In the genomic region with DNA sequence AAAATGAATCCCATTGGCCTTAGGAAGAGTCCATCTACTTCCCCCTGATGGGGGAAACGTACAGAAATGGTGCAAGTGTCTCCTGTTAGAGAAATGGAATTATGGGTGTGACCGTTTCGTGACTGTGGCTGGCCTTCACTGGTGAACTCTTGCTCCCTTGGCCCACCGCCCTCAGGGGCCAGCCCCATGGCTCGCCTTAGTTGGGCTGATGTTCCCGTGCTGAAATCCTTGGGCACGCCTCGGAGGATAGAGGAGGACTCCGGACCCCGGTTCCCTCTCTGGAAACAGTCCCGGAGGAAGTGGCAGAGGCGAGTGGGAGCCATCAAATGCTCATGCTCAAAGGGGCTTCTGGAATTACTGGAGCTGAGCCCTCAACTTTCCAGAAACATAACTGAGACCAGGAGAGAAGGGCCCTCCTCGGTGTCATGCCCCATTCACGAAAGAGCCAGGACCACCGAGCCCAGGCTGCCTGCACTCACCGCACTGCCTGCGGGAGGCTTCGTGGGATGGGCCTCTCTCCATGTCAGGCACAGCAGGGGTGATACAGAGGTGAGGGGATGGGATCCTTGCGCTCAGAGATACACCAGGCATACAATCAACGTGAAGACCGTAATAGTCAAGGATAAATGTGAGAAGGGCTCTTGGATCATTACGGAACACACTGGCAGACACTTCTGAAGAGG, we compare ENCODE assay signal across 21 cellular contexts. TPM values are rescaled to one million over a fixed set of nuclear protein-coding genes. Genes with fewer than 3 reads are reported as not detected.
A peak's percentile ranks its signal among the peaks of the same experiment; 100 is the strongest.
DNase-seq lines count a peak whose midpoint lies in the region; ATAC-seq and TF ChIP-seq lines count a peak whose summit lies in the region.
"Had no signal": no experiment of that assay in that cellular context is flagged by ENCODE, and none has a peak within 500 bp of the region (broad histone marks: within the 10 kb centered on the region; RNA-seq: fewer than 3 reads in every experiment).

No MANE protein-coding gene starts in this region.

- no peaks in the 10 kb centered on the region for H3K9me2 ChIP-seq in GM23338 (ENCODE audit: insufficient read depth)

- CTCF ChIA-PET in activated naive CD4-positive, alpha-beta T cell treated with anti-CD3 and anti-CD28 coated beads, Interleukin-2, amount 10 ng/mL, durations not matched to agents 7 days and 5 days (lab: Charles Lee) = no interaction called here

- no peaks in the 10 kb centered on the region for H3K36me3 Mint-ChIP-seq in activated naive CD4-positive, alpha-beta T cell treated with anti-CD3 and anti-CD28 coated beads, Interleukin-2, amount 10 ng/mL, durations not matched to agents 7 days and 5 days
- H3K36me3 Mint-ChIP-seq in neural progenitor cell = no peaks in the 10 kb centered on the region
- no peaks in the 10 kb centered on the region for H3K36me3 Mint-ChIP-seq in GM23338 (ENCODE audit: low read depth)
- H3K36me3 Mint-ChIP-seq: immature natural killer cell; naive thymus-derived CD4-positive, alpha-beta T cell had no signal

- H3K79me2 ChIP-seq in neural progenitor cell (ENCODE audit: low read depth) = no peaks in the 10 kb centered on the region
- no peaks in the 10 kb centered on the region for H3K79me2 ChIP-seq in GM23338 (replicated peaks; ENCODE audit: insufficient read depth)

- peak overlapping the region; percentile 7 to 13 for H3K27ac ChIP-seq in ascending aorta
- no peak overlapping the region for H3K27ac ChIP-seq in neural progenitor cell
- H3K27ac ChIP-seq in upper lobe of right lung = no peak overlapping the region
- no peak overlapping the region for H3K27ac ChIP-seq in caudate nucleus (ENCODE audit: low read depth, low read length)
- H3K27ac ChIP-seq in GM23338 (ENCODE audit: low read depth) = no peak overlapping the region
- H3K27ac ChIP-seq in aorta (ENCODE audit: low read depth in 1 of 2, low read length in 2 of 2) = no peak overlapping the region
- H3K27ac ChIP-seq: RWPE1, thyroid gland had no signal

- no peak overlapping the region for H3K4me3 Mint-ChIP-seq in activated naive CD4-positive, alpha-beta T cell treated with anti-CD3 and anti-CD28 coated beads, Interleukin-2, amount 10 ng/mL, durations not matched to agents 7 days and 5 days
- H3K4me3 Mint-ChIP-seq in neural progenitor cell (no peak overlapping the region), GM23338 (no peak overlapping the region)
- H3K4me3 Mint-ChIP-seq: activated naive CD8-positive, alpha-beta T cell treated with anti-CD3 and anti-CD28 coated beads, Interleukin-2, amount 50 U/mL, for 24 hours; activated T-helper 1 cell treated with anti-CD3 and anti-CD28 coated beads, Interleukin-12 subunit alpha, Interleukin-12 subunit beta, Interleukin-2, Interleukin-4 antibody, amounts not matched to agents 30 ng/mL and 10 ng/mL and 1 ng/mL, durations not matched to agents 14 hours and 24 hours and 36 hours; immature natural killer cell; naive thymus-derived CD4-positive, alpha-beta T cell had no signal

- ATAC-seq in upper lobe of right lung = no peak
- no peak for ATAC-seq in GM23338
- ATAC-seq in aorta (ENCODE audit: low FRiP score) = no peak
- ATAC-seq: activated naive CD8-positive, alpha-beta T cell treated with anti-CD3 and anti-CD28 coated beads, Interleukin-2, amount 50 U/mL, for 24 hours; naive thymus-derived CD4-positive, alpha-beta T cell had no signal

- H3K27me3 ChIP-seq in ascending aorta (no peaks in the 10 kb centered on the region), neural progenitor cell (no peaks in the 10 kb centered on the region), upper lobe of right lung (peaks cover 4% of the 10 kb centered on the region), GM23338 (ENCODE audit: insufficient read depth) (no peaks in the 10 kb centered on the region), aorta (ENCODE audit: control insufficient read depth in 1 of 2, insufficient read depth in 2 of 2, low read length in 1 of 2) (no peaks in the 10 kb centered on the region)
- H3K27me3 ChIP-seq: cardiac muscle cell, thyroid gland had no signal

- 91% methylated on average over 22 of the region's 22 CpGs for WGBS in aorta, 2 donors

- no peaks in the 10 kb centered on the region for H3K9me3 Mint-ChIP-seq in activated naive CD4-positive, alpha-beta T cell treated with anti-CD3 and anti-CD28 coated beads, Interleukin-2, amount 10 ng/mL, durations not matched to agents 7 days and 5 days
- H3K9me3 Mint-ChIP-seq in neural progenitor cell (peaks cover 4% of the 10 kb centered on the region), GM23338 (no peaks in the 10 kb centered on the region)
- H3K9me3 Mint-ChIP-seq: activated naive CD8-positive, alpha-beta T cell treated with anti-CD3 and anti-CD28 coated beads, Interleukin-2, amount 50 U/mL, for 24 hours; activated T-helper 1 cell treated with anti-CD3 and anti-CD28 coated beads, Interleukin-12 subunit alpha, Interleukin-12 subunit beta, Interleukin-2, Interleukin-4 antibody, amounts not matched to agents 30 ng/mL and 10 ng/mL and 1 ng/mL, durations not matched to agents 14 hours and 24 hours and 36 hours; immature natural killer cell had no signal

- H3K4me3 ChIP-seq in ascending aorta (no peak overlapping the region), neural progenitor cell (no peak overlapping the region), upper lobe of right lung (no peak overlapping the region), GM23338 (no peak overlapping the region), aorta (ENCODE audit: low read length in 2 of 2) (no peak overlapping the region)
- H3K4me3 ChIP-seq: cardiac muscle cell, thyroid gland had no signal

- DNase-seq in activated naive CD4-positive, alpha-beta T cell treated with anti-CD3 and anti-CD28 coated beads, Interleukin-2, amount 10 ng/mL, durations not matched to agents 7 days and 5 days = peak; percentile 15
- DNase-seq in activated naive CD4-positive, alpha-beta T cell treated with Interleukin-2 at 50 U/mL for 16 hours = no peak
- DNase-seq in ascending aorta (ENCODE audit: low spot score in 2 of 2) (peak in 1 of 2 donors; percentile 62), neural progenitor cell (ENCODE audit: low spot score) (no peak), upper lobe of right lung (peak; percentile 60), caudate nucleus (lab: John Stamatoyannopoulos, UW) (no peak), GM23338 (ENCODE audit: low spot score) (no peak), aorta (no peak)
- DNase-seq: activated naive CD8-positive, alpha-beta T cell treated with anti-CD3 and anti-CD28 coated beads, Interleukin-2, amount 50 U/mL, for 24 hours; DMS 273 treated with DMSO at 0.1 percent for 48 hours; effector memory CD4-positive, alpha-beta T cell; immature natural killer cell; NCI-H2081 treated with DMSO at 0.1 percent for 48 hours; NCI-H510A treated with DMSO at 0.1 percent for 48 hours; small intestine; thyroid gland had no signal

- TF ChIP-seq CTCF in ascending aorta (IDR thresholded peaks at IDR 0.05) = no peak
- TF ChIP-seq CTCF in neural progenitor cell (IDR thresholded peaks at IDR 0.05) = no peak
- TF ChIP-seq CTCF in upper lobe of right lung (IDR thresholded peaks at IDR 0.05) = no peak
- TF ChIP-seq CTCF in GM23338 (conservative IDR thresholded peaks at IDR 0.05; ENCODE audit: low read depth in 2 of 2) = no peak

- peaks cover 19% of the 10 kb centered on the region for H3K4me1 Mint-ChIP-seq in activated naive CD4-positive, alpha-beta T cell treated with anti-CD3 and anti-CD28 coated beads, Interleukin-2, amount 10 ng/mL, durations not matched to agents 7 days and 5 days
- H3K4me1 Mint-ChIP-seq in neural progenitor cell = peaks cover 59% of the 10 kb centered on the region
- no peaks in the 10 kb centered on the region; the same call in 2 of the 3 replicates for H3K4me1 Mint-ChIP-seq in GM23338

- no peak overlapping the region for H3K27ac Mint-ChIP-seq in activated naive CD4-positive, alpha-beta T cell treated with anti-CD3 and anti-CD28 coated beads, Interleukin-2, amount 10 ng/mL, durations not matched to agents 7 days and 5 days
- H3K27ac Mint-ChIP-seq in neural progenitor cell = peak overlapping the region; percentile 16
- no peak overlapping the region for H3K27ac Mint-ChIP-seq in GM23338
- H3K27ac Mint-ChIP-seq: activated naive CD8-positive, alpha-beta T cell treated with anti-CD3 and anti-CD28 coated beads, Interleukin-2, amount 50 U/mL, for 24 hours; activated T-helper 1 cell treated with anti-CD3 and anti-CD28 coated beads, Interleukin-12 subunit alpha, Interleukin-12 subunit beta, Interleukin-2, Interleukin-4 antibody, amounts not matched to agents 30 ng/mL and 10 ng/mL and 1 ng/mL, durations not matched to agents 14 hours and 24 hours and 36 hours; immature natural killer cell had no signal

- H2AFZ ChIP-seq in neural progenitor cell (replicated peaks) = no peak overlapping the region
- H2AFZ ChIP-seq in GM23338 = no peak overlapping the region

- H4K20me1 ChIP-seq in neural progenitor cell (ENCODE audit: low read depth) (no peaks in the 10 kb centered on the region), GM23338 (replicated peaks; ENCODE audit: insufficient read depth) (no peaks in the 10 kb centered on the region)

- H3K4me2 ChIP-seq in neural progenitor cell = no peak overlapping the region
- no peak overlapping the region for H3K4me2 ChIP-seq in GM23338

- no peaks in the 10 kb centered on the region for H3K36me3 ChIP-seq in ascending aorta
- H3K36me3 ChIP-seq in neural progenitor cell = no peaks in the 10 kb centered on the region
- no peaks in the 10 kb centered on the region for H3K36me3 ChIP-seq in upper lobe of right lung
- no peaks in the 10 kb centered on the region for H3K36me3 ChIP-seq in GM23338 (ENCODE audit: insufficient read depth)
- H3K36me3 ChIP-seq in aorta (ENCODE audit: control insufficient read depth in 1 of 2, insufficient read depth in 2 of 2, low read length in 1 of 2) = no peaks in the 10 kb centered on the region
- H3K36me3 ChIP-seq: cardiac muscle cell, thyroid gland had no signal

- intact Hi-C loops in ascending aorta (cut with DNase I) = no loop called here
- intact Hi-C loops in upper lobe of right lung (cut with DNase I) = no loop called here
- intact Hi-C loops in aorta (cut with DNase I) = no loop called here

- peaks cover 9 to 39% of the 10 kb centered on the region in 2 donors for H3K4me1 ChIP-seq in ascending aorta
- H3K4me1 ChIP-seq in neural progenitor cell = peaks cover 13% of the 10 kb centered on the region
- H3K4me1 ChIP-seq in upper lobe of right lung = no peaks in the 10 kb centered on the region
- H3K4me1 ChIP-seq in GM23338 (ENCODE audit: insufficient read depth) = no peaks in the 10 kb centered on the region
- H3K4me1 ChIP-seq in aorta (ENCODE audit: control insufficient read depth in 1 of 2, insufficient read depth in 2 of 2, low read length in 2 of 2) = no peaks in the 10 kb centered on the region

- H3K27me3 Mint-ChIP-seq in activated naive CD4-positive, alpha-beta T cell treated with anti-CD3 and anti-CD28 coated beads, Interleukin-2, amount 10 ng/mL, durations not matched to agents 7 days and 5 days = peaks cover 12% of the 10 kb centered on the region
- H3K27me3 Mint-ChIP-seq in neural progenitor cell (ENCODE audit: insufficient read depth, low read depth) (peaks cover 19% of the 10 kb centered on the region), GM23338 (ENCODE audit: insufficient read depth, low read depth, poor library complexity) (peaks cover 14% of the 10 kb centered on the region)
- H3K27me3 Mint-ChIP-seq: activated naive CD8-positive, alpha-beta T cell treated with anti-CD3 and anti-CD28 coated beads, Interleukin-2, amount 50 U/mL, for 24 hours; naive thymus-derived CD4-positive, alpha-beta T cell had no signal

- no peaks in the 10 kb centered on the region for H3K9me3 ChIP-seq in ascending aorta
- H3K9me3 ChIP-seq in neural progenitor cell (ENCODE audit: low read depth) = no peaks in the 10 kb centered on the region
- H3K9me3 ChIP-seq in upper lobe of right lung = no peaks in the 10 kb centered on the region
- H3K9me3 ChIP-seq in aorta (ENCODE audit: control insufficient read depth, low read length) = no peaks in the 10 kb centered on the region
- H3K9me3 ChIP-seq: thyroid gland had no signal

- no peak overlapping the region for H3K9ac ChIP-seq in neural progenitor cell

- H3F3A ChIP-seq in neural progenitor cell (ENCODE audit: low read depth) = peaks cover 19% of the 10 kb centered on the region
- H3F3A ChIP-seq in GM23338 (replicated peaks; ENCODE audit: low read depth) = peaks cover 4% of the 10 kb centered on the region; the same call in 1 of the 2 replicates

RNA-seq across cellular contexts. Expression of a gene that starts 10.1 kb away (rescaled TPM):
- not detected for total RNA-seq in ascending aorta
- total RNA-seq in neural progenitor cell (ENCODE audit: low replicate concordance) = 3.0 and 8.5 TPM in 2 replicates
- 5.5 TPM for total RNA-seq in upper lobe of right lung
- total RNA-seq in GM23338 (2014; rRNA removed; shearing (Covaris generic)) = 0.07 TPM in 1 of 2 replicates, not detected in the other
- polyA plus RNA-seq in GM23338 (2016; fragmentation: Nextera tagmentation; extraction: Ambion mirVana) = 0.24 TPM in 1 of 2 replicates, not detected in the other
- 1 to 10 TPM; 6.2 to 9.7 TPM for total RNA-seq in aorta
- polyA plus RNA-seq in aorta = 1 to 10 TPM in 1 of 2 donors, under 1 TPM in 1; 0.88 to 3.0 TPM
- polyA plus RNA-seq: mammary epithelial cell had no signal

Comparison
In these comparisons a context has a peak if more than half of its experiments do, and no peak if none do; other contexts are left out.
1. DNase-seq: peak in activated naive CD4-positive, alpha-beta T cell treated with anti-CD3 and anti-CD28 coated beads, Interleukin-2, amount 10 ng/mL, durations not matched to agents 7 days and 5 days (single experiment) and upper lobe of right lung (single experiment); none in activated naive CD4-positive, alpha-beta T cell treated with Interleukin-2 at 50 U/mL for 16 hours (single experiment), neural progenitor cell (single experiment), caudate nucleus (0 of 61), GM23338 (single experiment) and aorta (0 of 2).
2. H3K27ac ChIP-seq: peak in ascending aorta (2 of 2); none in neural progenitor cell (single experiment), upper lobe of right lung (single experiment), caudate nucleus (single experiment), GM23338 (single experiment) and aorta (0 of 2).